Comparison of ENCODE assay signal across 8 cellular contexts in the genomic region with DNA sequence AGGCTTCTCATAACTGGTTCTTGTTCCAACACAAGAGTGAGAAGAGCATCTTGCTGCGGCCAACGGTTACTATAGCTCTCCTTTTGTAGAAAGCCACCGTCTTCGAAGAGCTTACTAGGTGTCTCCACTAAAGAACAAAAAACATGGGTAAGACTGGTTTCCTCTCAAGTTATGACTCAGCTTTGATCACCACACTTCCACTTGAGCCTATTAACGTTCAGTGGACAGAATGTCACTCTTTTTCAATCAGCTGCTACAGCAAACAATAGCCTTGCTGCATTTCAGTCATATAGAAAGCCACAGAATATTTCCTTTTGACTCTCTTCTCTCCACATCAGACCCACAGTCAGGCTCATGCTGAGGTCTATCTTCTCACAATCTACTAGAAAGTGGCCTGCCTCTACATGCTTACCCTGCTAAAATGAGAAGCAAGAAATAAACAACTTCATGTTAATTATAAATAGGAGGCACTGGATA.
A peak's percentile ranks its signal among the peaks of the same experiment; 100 is the strongest.
DNase-seq lines count a peak whose midpoint lies in the region; ATAC-seq and TF ChIP-seq lines count a peak whose summit lies in the region.

No MANE protein-coding gene starts in this region.

- H3K9me3 ChIP-seq in OCI-LY7 (ENCODE audit: low read length) (no peaks in the 10 kb centered on the region), prostate gland (no peaks in the 10 kb centered on the region)

- no peak overlapping the region for H3K4me2 ChIP-seq in OCI-LY7 (ENCODE audit: low read length)

- intact Hi-C loops in activated B cell treated with CpG ODN at 0.5 μM for 24 hours (cut with micrococcal nuclease) (no loop called here), OCI-LY7 (cut with micrococcal nuclease; ENCODE audit: unreplicated experiment) (no loop called here), prostate gland (cut with DNase I) (no loop called here)

- no TSS peak for BruUV-seq in OCI-LY7 (replicated peaks; lab: Mats Ljungman, UMichigan)

- H4K20me1 ChIP-seq in OCI-LY7 (ENCODE audit: insufficient read depth, low read length): no peaks in the 10 kb centered on the region

- DNase-seq in stimulated activated CD4-positive, alpha-beta T cell treated with anti-CD3 and anti-CD28 coated beads, Interleukin-12 subunit alpha, Interleukin-12 subunit beta, amount 100 ng/mL, for 48 hours (ENCODE audit: low read depth in 2 of 3, low spot score in 1 of 3): peak in 2 of 3 donors; percentile 21 to 23
- no peak for DNase-seq in stimulated activated CD4-positive, alpha-beta T cell treated with anti-CD3 and anti-CD28 coated beads, Interleukin-2, amount 100 ng/mL, for 48 hours
- DNase-seq in activated B cell treated with CpG ODN at 0.5 μM for 24 hours: no peak
- peak; percentile 2 for DNase-seq in pons (ENCODE audit: low spot score)
- no peak for DNase-seq in NCI-H1048 (lab: John Stamatoyannopoulos, UW)
- DNase-seq in OCI-LY7 (ENCODE audit: low spot score): no peak
- no peak for DNase-seq in prostate gland (ENCODE audit: low spot score)

- H3K27ac Mint-ChIP-seq in activated B cell treated with CpG ODN at 0.5 μM for 24 hours: no peak overlapping the region

- H3K27ac ChIP-seq in OCI-LY7 (ENCODE audit: low read depth, low read length, poor library complexity, severe bottlenecking) (no peak overlapping the region), prostate gland (no peak overlapping the region)

- H3K79me2 ChIP-seq in OCI-LY7 (ENCODE audit: insufficient read depth, low read depth, low read length): no peaks in the 10 kb centered on the region

- no peaks in the 10 kb centered on the region for H3K9me3 Mint-ChIP-seq in activated B cell treated with CpG ODN at 0.5 μM for 24 hours

- POLR2A ChIA-PET in activated B cell treated with CpG ODN at 0.5 μM for 24 hours (lab: Charles Lee): no interaction called here
- POLR2A ChIA-PET in OCI-LY7 (lab: Charles Lee): interaction anchor here (0.6 kb wide), 1 partner anchor 1407 kb away, joined by 5 read pairs; no protein-coding TSS in a partner anchor

- no peaks in the 10 kb centered on the region for H3K27me3 Mint-ChIP-seq in activated B cell treated with CpG ODN at 0.5 μM for 24 hours

- H3K4me3 ChIP-seq in OCI-LY7 (ENCODE audit: low read depth, low read length, poor library complexity, severe bottlenecking): no peak overlapping the region
- H3K4me3 ChIP-seq in prostate gland: no peak overlapping the region

- H3K4me1 ChIP-seq in OCI-LY7 (ENCODE audit: insufficient read depth, low read length, poor library complexity, severe bottlenecking) (no peaks in the 10 kb centered on the region), prostate gland (replicated peaks) (no peaks in the 10 kb centered on the region)

- CTCF ChIA-PET in activated B cell treated with CpG ODN at 0.5 μM for 24 hours (lab: Charles Lee): no interaction called here
- CTCF ChIA-PET in OCI-LY7 (lab: Charles Lee; ENCODE audit: unreplicated experiment): no interaction called here

- TF ChIP-seq POLR2A in prostate gland (IDR thresholded peaks at IDR 0.05): no peak

- H3K36me3 ChIP-seq in OCI-LY7 (ENCODE audit: insufficient read depth, low read length) (no peaks in the 10 kb centered on the region), prostate gland (no peaks in the 10 kb centered on the region)

- no peaks in the 10 kb centered on the region for H3K27me3 ChIP-seq in prostate gland (replicated peaks; ENCODE audit: insufficient read depth)

- ATAC-seq in HG03039 (IDR thresholded peaks at IDR 0.05; ENCODE audit: unreplicated experiment) (peak; percentile 87), activated B cell treated with CpG ODN at 0.5 μM for 24 hours (ENCODE audit: low read depth) (peak; percentile 75)

- H3K4me1 Mint-ChIP-seq in activated B cell treated with CpG ODN at 0.5 μM for 24 hours: peaks cover 9% of the 10 kb centered on the region

- no peaks in the 10 kb centered on the region for H3K36me3 Mint-ChIP-seq in activated B cell treated with CpG ODN at 0.5 μM for 24 hours (ENCODE audit: low read depth)

- no peak for TF ChIP-seq CTCF in activated B cell treated with CpG ODN at 0.5 μM for 24 hours (IDR thresholded peaks at IDR 0.05)
- TF ChIP-seq CTCF in OCI-LY7 (conservative IDR thresholded peaks at IDR 0.05; ENCODE audit: low read length): no peak
- no peak for TF ChIP-seq CTCF in prostate gland (IDR thresholded peaks at IDR 0.05)

- H3K9me2 ChIP-seq in OCI-LY7 (ENCODE audit: insufficient read depth, low read length): no peaks in the 10 kb centered on the region

- H3K4me3 Mint-ChIP-seq in activated B cell treated with CpG ODN at 0.5 μM for 24 hours: no peak overlapping the region

- WGBS in prostate gland: 89% methylated on average over 5 of the region's 5 CpGs

- H2AFZ ChIP-seq in OCI-LY7 (ENCODE audit: low read length): no peak overlapping the region

Comparison
In these comparisons a context has a peak if more than half of its experiments do, and no peak if none do; other contexts are left out.
1. DNase-seq: peak in stimulated activated CD4-positive, alpha-beta T cell treated with anti-CD3 and anti-CD28 coated beads, Interleukin-12 subunit alpha, Interleukin-12 subunit beta, amount 100 ng/mL, for 48 hours (2 of 3) and pons (single experiment); none in stimulated activated CD4-positive, alpha-beta T cell treated with anti-CD3 and anti-CD28 coated beads, Interleukin-2, amount 100 ng/mL, for 48 hours (0 of 2), activated B cell treated with CpG ODN at 0.5 μM for 24 hours (single experiment), NCI-H1048 (single experiment), OCI-LY7 (single experiment) and prostate gland (single experiment).